In genomic region chr18:34707670-34708069, GRCh38 we compare ENCODE assay signal across 8 cellular contexts. TPM values are rescaled to one million over a fixed set of nuclear protein-coding genes. Genes with fewer than 3 reads are reported as not detected.
DNase-seq lines count a peak whose midpoint lies in the region; ATAC-seq and TF ChIP-seq lines count a peak whose summit lies in the region.

No MANE protein-coding gene starts in this region.

- no peak for TF ChIP-seq POLR2A in ovary (IDR thresholded peaks at IDR 0.05)

- H3K36me3 ChIP-seq in ovary: no peaks in the 10 kb centered on the region

- no peak overlapping the region for H3K27ac Mint-ChIP-seq in natural killer cell

- peaks cover 6% of the 10 kb centered on the region for H3K4me1 ChIP-seq in ovary (ENCODE audit: insufficient read depth)

- no peak overlapping the region for H3K4me3 ChIP-seq in ovary

- WGBS in ovary, 3 donors: 2 to 5% (median 3%) methylated on average over 4 of the region's 4 CpGs

- TF ChIP-seq CTCF in ovary (IDR thresholded peaks at IDR 0.05) (no peak), natural killer cell (IDR thresholded peaks at IDR 0.05) (no peak), GM10248 (IDR thresholded peaks at IDR 0.05; ENCODE audit: control extremely low read depth, extremely low read depth, low read depth, missing control alignments) (no peak)

- no peak for TF ChIP-seq EP300 in ovary (IDR thresholded peaks at IDR 0.05)

- intact Hi-C loops in ovary (cut with DNase I) (loop anchor here in 1 of 4 donors (10.0 kb wide), 1 partner anchor 53 kb away; no protein-coding TSS in a partner anchor), natural killer cell (cut with micrococcal nuclease) (no loop called here)

- peak overlapping the region; percentile 56 for H3K27ac ChIP-seq in epithelial cell of prostate
- peak overlapping the region in 1 of 2 donors; percentile 21 for H3K27ac ChIP-seq in ovary

- no peaks in the 10 kb centered on the region for H3K4me1 Mint-ChIP-seq in natural killer cell

- POLR2A ChIA-PET in GM10248 (lab: Yijun Ruan, JAX): no interaction called here

- no peaks in the 10 kb centered on the region for H3K27me3 ChIP-seq in ovary

- no peak overlapping the region for H3K4me3 Mint-ChIP-seq in natural killer cell

- H3K9me3 Mint-ChIP-seq in natural killer cell: no peaks in the 10 kb centered on the region

- DNase-seq in GOT3 (lab: John Stamatoyannopoulos, UW) (peak; percentile 0), NCI-H526 treated with DMSO at 0.1 percent for 48 hours (lab: John Stamatoyannopoulos, UW) (peak; percentile 63), epithelial cell of prostate (ENCODE audit: low read depth, low spot score) (no peak), ovary (peak; percentile 53 to 83 (median 60)), natural killer cell (no peak), GM10248 (ENCODE audit: extremely low spot score) (no peak), NAMALWA (ENCODE audit: low spot score) (no peak)

- H3K36me3 Mint-ChIP-seq in natural killer cell: no peaks in the 10 kb centered on the region

- ATAC-seq in GM19455 (IDR thresholded peaks at IDR 0.05; ENCODE audit: unreplicated experiment) (no peak), natural killer cell (no peak)

- CTCF ChIA-PET in GM10248 (lab: Yijun Ruan, JAX): interaction anchor here (1.0 to 2.2 kb wide), 2 partner anchors 10 to 12 kb away, joined by 3 to 5 read pairs; no protein-coding TSS in a partner anchor

- H3K9me3 ChIP-seq in ovary: no peaks in the 10 kb centered on the region

- peaks cover 32 to 67% of the 10 kb centered on the region in 2 donors for H3K27me3 Mint-ChIP-seq in natural killer cell (ENCODE audit: low read depth in 2 of 2)

RNA-seq across cellular contexts. Expression of gene DTNA, which starts 2.4 kb away (rescaled TPM):
- total RNA-seq in ovary (10 to 100 TPM in 5 of 7 donors, 1 to 10 TPM in 2; 4.3 to 34.2 (median 18.4) TPM), natural killer cell (under 1 TPM in 1 of 3 donors, not detected in 2; 0.33 TPM)
- polyA plus RNA-seq in ovary: 10 to 100 TPM in 1 of 2 donors, 1 to 10 TPM in 1; 8.3 to 30.4 TPM

Comparison
In these comparisons a context has a peak if more than half of its experiments do, and no peak if none do; other contexts are left out.
1. DNase-seq: peak in GOT3 (single experiment), NCI-H526 treated with DMSO at 0.1 percent for 48 hours (single experiment) and ovary (5 of 5); none in epithelial cell of prostate (single experiment), natural killer cell (single experiment), GM10248 (single experiment) and NAMALWA (single experiment).